Comparison of ENCODE assay signal across 3 cellular contexts in the genomic region with DNA sequence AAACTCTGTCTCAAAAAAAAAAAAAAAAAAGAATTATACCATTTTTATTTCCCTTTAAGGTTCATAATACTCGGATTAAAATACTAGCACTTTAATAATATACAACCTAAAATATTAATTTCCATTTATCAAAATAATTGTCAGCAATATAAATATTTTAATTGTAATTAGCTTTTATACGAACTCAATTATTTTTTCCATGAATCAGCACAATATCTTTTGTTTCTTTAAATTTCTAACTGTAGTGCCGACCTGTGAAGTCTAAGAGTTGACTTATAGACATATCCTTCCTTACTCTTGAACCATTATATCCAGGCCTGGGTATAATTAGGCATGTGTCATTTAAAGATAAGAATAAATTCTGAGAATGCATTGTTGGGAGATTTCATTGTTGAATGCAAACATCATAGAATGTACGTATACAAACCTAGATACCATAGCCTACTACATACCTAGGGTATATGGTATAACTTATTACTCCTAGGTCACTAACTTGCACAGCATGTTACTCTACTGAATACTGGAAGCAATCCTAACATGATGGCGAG.
TF ChIP-seq lines count a peak whose summit lies in the region.

No MANE protein-coding gene starts in this region.

TF ChIP-seq in A549, 52 proteins besides CTCF, POLR2A, EP300 and RAD21:
- no peak for TF ChIP-seq GATA3 (IDR thresholded peaks at IDR 0.05; ENCODE audit: borderline replicate concordance)
- no peak for TF ChIP-seq CHD2 (IDR thresholded peaks at IDR 0.05; ENCODE audit: low read length, partially characterized antibody)
- TF ChIP-seq MAFK (IDR thresholded peaks at IDR 0.05; ENCODE audit: partially characterized antibody), result peak; percentile 23
TF ChIP-seq in A549: peak in this region for 1.

TF ChIP-seq in IMR-90, 13 proteins besides CTCF, POLR2A, EP300 and RAD21:
- TF ChIP-seq CHD1 (IDR thresholded peaks at IDR 0.05; ENCODE audit: low read depth, low read length) (no peak), MAFK (IDR thresholded peaks at IDR 0.05; ENCODE audit: low read depth, low read length) (peak; percentile 30; the same call in 1 of the 2 replicates), BHLHE40 (IDR thresholded peaks at IDR 0.05; ENCODE audit: low read depth, low read length) (no peak)
- TF ChIP-seq, protein P1, sequence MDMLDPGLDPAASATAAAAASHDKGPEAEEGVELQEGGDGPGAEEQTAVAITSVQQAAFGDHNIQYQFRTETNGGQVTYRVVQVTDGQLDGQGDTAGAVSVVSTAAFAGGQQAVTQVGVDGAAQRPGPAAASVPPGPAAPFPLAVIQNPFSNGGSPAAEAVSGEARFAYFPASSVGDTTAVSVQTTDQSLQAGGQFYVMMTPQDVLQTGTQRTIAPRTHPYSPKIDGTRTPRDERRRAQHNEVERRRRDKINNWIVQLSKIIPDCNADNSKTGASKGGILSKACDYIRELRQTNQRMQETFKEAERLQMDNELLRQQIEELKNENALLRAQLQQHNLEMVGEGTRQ (IDR thresholded peaks at IDR 0.05; ENCODE audit: low read depth, low read length), result no peak

TF ChIP-seq in K562, 482 proteins besides CTCF, POLR2A, EP300 and RAD21:
- TF ChIP-seq MAFK (IDR thresholded peaks at IDR 0.05; ENCODE audit: low read length) (peak; percentile 40; the same call in 1 of the 2 replicates), CAMTA2 (CRISPR knock-in tag; conservative IDR thresholded peaks at IDR 0.05) (no peak), ZNF316 (IDR thresholded peaks at IDR 0.05) (peak; percentile 91), NFXL1 (CRISPR knock-in tag; IDR thresholded peaks at IDR 0.05) (no peak), ZSCAN29 (IDR thresholded peaks at IDR 0.05) (no peak), ARID1B (IDR thresholded peaks at IDR 0.05) (peak; percentile 37; the same call in 1 of the 2 replicates), PYGO2 (tag; IDR thresholded peaks at IDR 0.05) (no peak), FOXK1 (CRISPR knock-in tag; IDR thresholded peaks at IDR 0.05; ENCODE audit: borderline replicate concordance) (no peak), ZNF586 (CRISPR knock-in tag; conservative IDR thresholded peaks at IDR 0.05) (no peak), ZNF143 (CRISPR knock-in tag; IDR thresholded peaks at IDR 0.05) (no peak), MAFG (tag; conservative IDR thresholded peaks at IDR 0.05) (peak; percentile 73), SMARCE1 (IDR thresholded peaks at IDR 0.05) (no peak), C11orf30 (IDR thresholded peaks at IDR 0.05; ENCODE audit: low read depth) (peak; percentile 76; the same call in 1 of the 2 replicates), FOXJ3 (CRISPR knock-in tag; IDR thresholded peaks at IDR 0.05) (no peak), ETV5 (CRISPR knock-in tag; IDR thresholded peaks at IDR 0.05; ENCODE audit: low read depth) (no peak), SOX6 (IDR thresholded peaks at IDR 0.05) (peak; percentile 69), SAFB (IDR thresholded peaks at IDR 0.05; ENCODE audit: borderline replicate concordance, low read depth, low read length) (no peak), MAFF (IDR thresholded peaks at IDR 0.05; ENCODE audit: low read length) (peak; percentile 49; the same call in 1 of the 2 replicates)
